Comparison of ENCODE assay signal across 24 cellular contexts in genomic region chr11:91066648-91067047, GRCh38.
"Had no signal": no experiment of that assay in that cellular context is flagged by ENCODE, and none has a peak within 500 bp of the region (broad histone marks: within the 10 kb centered on the region; RNA-seq: fewer than 3 reads in every experiment).

No MANE protein-coding gene starts in this region.

- FAIRE-seq: bronchial epithelial cell, pancreas had no signal

- DNase-seq: activated CD4-positive, alpha-beta memory T cell treated with anti-CD3 and anti-CD28 coated beads, Interleukin-2, amount 10 ng/mL, durations not matched to agents 7 days and 5 days; activated CD4-positive, alpha-beta T cell treated with anti-CD3 and anti-CD28 coated beads, Interleukin-2, amount 10 ng/mL, durations not matched to agents 24 days and 14 days; activated effector memory CD4-positive, alpha-beta T cell treated with Interleukin-2 at 50 U/mL for 16 hours; activated naive CD4-positive, alpha-beta T cell treated with anti-CD3 and anti-CD28 coated beads for 36 hours; activated T-cell treated with anti-CD3 and anti-CD28 coated beads, Interleukin-2, amount 50 U/mL, for 72 hours; amygdala; colonic mucosa; dorsolateral prefrontal cortex; effector memory CD8-positive, alpha-beta T cell; gastrocnemius medialis; head of caudate nucleus; hypothalamus; left ventricle myocardium superior; mammary epithelial cell; pancreas; right cardiac atrium; stimulated activated CD4-positive, alpha-beta T cell treated with anti-CD3 and anti-CD28 coated beads, Interleukin-12 subunit alpha, Interleukin-12 subunit beta, amount 100 ng/mL, for 4 hours; stimulated activated CD4-positive, alpha-beta T cell treated with anti-CD3 and anti-CD28 coated beads, Interleukin-4, amount 100 ng/mL, for 4 hours; substantia nigra had no signal

- H3K4me1 ChIP-seq: colonic mucosa, esophagus muscularis mucosa, gastrocnemius medialis, pancreas, tibial nerve had no signal

- H3K9me3 ChIP-seq: colonic mucosa, esophagus muscularis mucosa, gastrocnemius medialis, neutrophil, pancreas, tibial nerve had no signal

- H3K27ac ChIP-seq: colonic mucosa, dorsolateral prefrontal cortex, esophagus muscularis mucosa, gastrocnemius medialis, neutrophil, pancreas, tibial nerve, VCaP had no signal

- H3K36me3 ChIP-seq: colonic mucosa, esophagus muscularis mucosa, gastrocnemius medialis, neutrophil, pancreas, tibial nerve had no signal

- H3K4me3 ChIP-seq: colonic mucosa, dorsolateral prefrontal cortex, esophagus muscularis mucosa, gastrocnemius medialis, pancreas, tibial nerve had no signal

- H3K27me3 ChIP-seq: colonic mucosa, dorsolateral prefrontal cortex, esophagus muscularis mucosa, gastrocnemius medialis, neutrophil, pancreas, tibial nerve had no signal
